1 cellular context compared by ENCODE assay signal in genomic region chr12:65903680-65904403, GRCh38.
TF ChIP-seq lines count a peak whose summit lies in the region.

No MANE protein-coding gene starts in this region.

TF ChIP-seq in H1, 55 proteins besides CTCF, POLR2A, EP300 and RAD21:
- TF ChIP-seq USF2 (IDR thresholded peaks at IDR 0.05; ENCODE audit: low read length) (no peak), KDM1A (IDR thresholded peaks at IDR 0.05; ENCODE audit: borderline replicate concordance, low read length) (no peak)
